Comparison of ENCODE assay signal across 12 cellular contexts in genomic region chr11:60214386-60214785, GRCh38. TPM values are rescaled to one million over a fixed set of nuclear protein-coding genes. Genes with fewer than 3 reads are reported as not detected.
"Had no signal": no experiment of that assay in that cellular context is flagged by ENCODE, and none has a peak within 500 bp of the region (broad histone marks: within the 10 kb centered on the region; RNA-seq: fewer than 3 reads in every experiment).

No MANE protein-coding gene starts in this region.

- ATAC-seq: GM23338, HCT116 had no signal

- H3K9me3 Mint-ChIP-seq: GM23338 had no signal

- H3K27ac ChIP-seq: GM23248 had no signal

- FAIRE-seq: H1, H54 had no signal

- H3K9ac ChIP-seq: GM23248 had no signal

- H3K4me3 ChIP-seq: GM23248, GM23338, HAP-1 had no signal

- H3K36me3 ChIP-seq: HAP-1 had no signal

- H3K27ac Mint-ChIP-seq: GM23338, H9, HFFc6 had no signal

- H2AFZ ChIP-seq: GM23248, GM23338 had no signal

- H3K9me3 ChIP-seq: HAP-1 had no signal

- DNase-seq: GM23248, GOT3, H7, H9, HCEC 1CT, HFFc6 had no signal

- H3K4me2 ChIP-seq: GM23338 had no signal

- H3K4me3 Mint-ChIP-seq: GM23338, H9, HFFc6 had no signal

RNA-seq across cellular contexts. Expression of gene MS4A4E, which starts 28.6 kb away (rescaled TPM):
- total RNA-seq: GM23248, GM23338, H1, H4, H7, HFFc6 had no signal
- polyA plus RNA-seq: GM23248, GM23338, H1 had no signal

RNA-seq across cellular contexts. Expression of gene MS4A6A, which starts 31.5 kb away (rescaled TPM):
- total RNA-seq: GM23248, GM23338, H1, H4, H7, H9, HFFc6 had no signal
- polyA plus RNA-seq: GM23248, GM23338, H1 had no signal
